In genomic region chr11:19929147-19929546, GRCh38 we compare ENCODE assay signal across 29 cellular contexts.
DNase-seq lines count a peak whose midpoint lies in the region; ATAC-seq and TF ChIP-seq lines count a peak whose summit lies in the region.
"Had no signal": no experiment of that assay in that cellular context is flagged by ENCODE, and none has a peak within 500 bp of the region (broad histone marks: within the 10 kb centered on the region; RNA-seq: fewer than 3 reads in every experiment).

No MANE protein-coding gene starts in this region.

- H3K9me3 ChIP-seq in esophagus muscularis mucosa: no peaks in the 10 kb centered on the region
- no peaks in the 10 kb centered on the region for H3K9me3 ChIP-seq in CD8-positive, alpha-beta T cell (ENCODE audit: low read length)
- H3K9me3 ChIP-seq: BE2C, esophagus squamous epithelium, gastrocnemius medialis, Peyer's patch, testis had no signal

- peak overlapping the region; percentile 47 for H3K27ac Mint-ChIP-seq in osteocyte (ENCODE audit: unreplicated experiment)
- H3K27ac Mint-ChIP-seq in CD8-positive, alpha-beta T cell: no peak overlapping the region
- H3K27ac Mint-ChIP-seq: activated CD8-positive, alpha-beta T cell treated with anti-CD3 and anti-CD28 coated beads, Interleukin-2, amount 10 ng/mL, durations not matched to agents 7 days and 5 days; brain; T-helper 17 cell had no signal

- TF ChIP-seq POLR2A in esophagus muscularis mucosa (IDR thresholded peaks at IDR 0.05; ENCODE audit: low read depth): no peak

- no peak for ATAC-seq in CD8-positive, alpha-beta T cell
- ATAC-seq: activated CD8-positive, alpha-beta T cell treated with anti-CD3 and anti-CD28 coated beads, Interleukin-2, amount 10 ng/mL, durations not matched to agents 7 days and 5 days; gastrocnemius medialis; T-helper 17 cell had no signal

- H3K36me3 ChIP-seq in esophagus muscularis mucosa: peaks cover 4 to 15% (median 11%) of the 10 kb centered on the region in 4 donors
- H3K36me3 ChIP-seq in CD8-positive, alpha-beta T cell (ENCODE audit: insufficient read depth, low read length): no peaks in the 10 kb centered on the region
- H3K36me3 ChIP-seq: BE2C, gastrocnemius medialis had no signal

- in situ Hi-C loops in ACHN (cut with HindIII; ENCODE audit: low pct_ligation_motif_present, low pct_unique_long_range_greater_than_20kb, low sequenced_read_pairs): no loop called here

- intact Hi-C loops in esophagus muscularis mucosa (cut with DNase I): no loop called here
- intact Hi-C loops in CD8-positive, alpha-beta T cell (cut with DNase I, micrococcal nuclease): no loop called here

- H3K36me3 Mint-ChIP-seq in osteocyte (ENCODE audit: unreplicated experiment): peaks cover 4% of the 10 kb centered on the region
- no peaks in the 10 kb centered on the region for H3K36me3 Mint-ChIP-seq in CD8-positive, alpha-beta T cell

- no peaks in the 10 kb centered on the region for H3K27me3 ChIP-seq in esophagus muscularis mucosa
- no peaks in the 10 kb centered on the region for H3K27me3 ChIP-seq in CD8-positive, alpha-beta T cell (ENCODE audit: insufficient read depth, low read length)
- H3K27me3 ChIP-seq: BE2C, esophagus squamous epithelium, gastrocnemius medialis, Peyer's patch, testis had no signal

- peak overlapping the region in 3 of 4 donors; percentile 30 to 63 (median 42) for H3K27ac ChIP-seq in esophagus muscularis mucosa (replicated peaks in 1 of 4)
- H3K27ac ChIP-seq in CD8-positive, alpha-beta T cell (ENCODE audit: low read depth, low read length): no peak overlapping the region
- H3K27ac ChIP-seq: esophagus squamous epithelium, gastrocnemius medialis, Peyer's patch, testis had no signal

- H3K4me1 ChIP-seq in esophagus muscularis mucosa: peaks cover 0 to 58% (median 55%) of the 10 kb centered on the region in 4 donors
- H3K4me1 ChIP-seq in CD8-positive, alpha-beta T cell (ENCODE audit: insufficient read depth, low read length): no peaks in the 10 kb centered on the region
- H3K4me1 ChIP-seq: BE2C, Peyer's patch had no signal

- H3K9me3 Mint-ChIP-seq in osteocyte (ENCODE audit: unreplicated experiment): no peaks in the 10 kb centered on the region
- H3K9me3 Mint-ChIP-seq in CD8-positive, alpha-beta T cell: no peaks in the 10 kb centered on the region
- H3K9me3 Mint-ChIP-seq: brain, H9 had no signal

- DNase-seq in ACHN (peak; percentile 25), M059J (ENCODE audit: low read depth) (peak; percentile 61), esophagus muscularis mucosa (ENCODE audit: extremely low spot score) (no peak), osteocyte (ENCODE audit: extremely low spot score, unreplicated experiment) (no peak), ecto neural progenitor cell (ENCODE audit: low spot score) (no peak), NCI-H1694 treated with DMSO at 0.1 percent for 48 hours (lab: John Stamatoyannopoulos, UW) (no peak), retina (no peak)
- DNase-seq in CD8-positive, alpha-beta T cell: no peak
- DNase-seq: 8988T; activated CD8-positive, alpha-beta T cell treated with anti-CD3 and anti-CD28 coated beads, Interleukin-2, amount 10 ng/mL, durations not matched to agents 7 days and 5 days; activated effector memory CD4-positive, alpha-beta T cell treated with anti-CD3 and anti-CD28 coated beads, Interleukin-2, amount 50 U/mL, for 16 hours; activated T-cell treated with anti-CD3 and anti-CD28 coated beads for 4 hours; BE2C; DND-41; esophagus squamous epithelium; gastrocnemius medialis; H9; hypothalamus; Kasumi-1; kidney; NCI-H524 treated with DMSO at 0.1 percent for 48 hours; occipital lobe; Peyer's patch; stimulated activated CD4-positive, alpha-beta T cell treated with anti-CD3 and anti-CD28 coated beads, Interleukin-12 subunit alpha, Interleukin-12 subunit beta, amount 100 ng/mL, for 4 hours; stimulated activated CD4-positive, alpha-beta T cell treated with anti-CD3 and anti-CD28 coated beads, Interleukin-4, amount 100 ng/mL, for 24 hours; stimulated activated naive CD4-positive, alpha-beta T cell; T-helper 17 cell; testis had no signal

- H3K4me1 Mint-ChIP-seq in osteocyte (ENCODE audit: unreplicated experiment): peaks cover 53% of the 10 kb centered on the region
- H3K4me1 Mint-ChIP-seq in CD8-positive, alpha-beta T cell (ENCODE audit: low read depth): no peaks in the 10 kb centered on the region

- WGBS in esophagus muscularis mucosa: 80% methylated on average over 2 of the region's 2 CpGs

- TF ChIP-seq CTCF in esophagus muscularis mucosa (IDR thresholded peaks at IDR 0.05) (no peak), osteocyte (IDR thresholded peaks at IDR 0.05) (no peak)
- no peak for TF ChIP-seq CTCF in CD8-positive, alpha-beta T cell (IDR thresholded peaks at IDR 0.05)

- H3K4me3 ChIP-seq in esophagus muscularis mucosa: no peak overlapping the region
- H3K4me3 ChIP-seq in CD8-positive, alpha-beta T cell (ENCODE audit: low read depth, low read length): no peak overlapping the region
- H3K4me3 ChIP-seq: esophagus squamous epithelium, gastrocnemius medialis, Peyer's patch, testis had no signal

- H3K27me3 Mint-ChIP-seq in osteocyte (ENCODE audit: unreplicated experiment): no peaks in the 10 kb centered on the region
- peaks cover 8% of the 10 kb centered on the region for H3K27me3 Mint-ChIP-seq in CD8-positive, alpha-beta T cell (ENCODE audit: low read depth)

- TF ChIP-seq EP300 in esophagus muscularis mucosa (IDR thresholded peaks at IDR 0.05): no peak

- CTCF ChIA-PET in CD8-positive, alpha-beta T cell (lab: Charles Lee): interaction anchor here (1.4 kb wide), 1 partner anchor 23 kb away, joined by 4 read pairs; no protein-coding TSS in a partner anchor

- H3K4me3 Mint-ChIP-seq in osteocyte (ENCODE audit: unreplicated experiment): no peak overlapping the region
- H3K4me3 Mint-ChIP-seq in CD8-positive, alpha-beta T cell: no peak overlapping the region
- H3K4me3 Mint-ChIP-seq: activated CD8-positive, alpha-beta T cell treated with anti-CD3 and anti-CD28 coated beads, Interleukin-2, amount 10 ng/mL, durations not matched to agents 7 days and 5 days; brain; H9; T-helper 17 cell had no signal

- POLR2A ChIA-PET in CD8-positive, alpha-beta T cell (lab: Charles Lee): no interaction called here

Comparison
In these comparisons a context has a peak if more than half of its experiments do, and no peak if none do; other contexts are left out.
1. DNase-seq: peak in ACHN (single experiment) and M059J (single experiment); none in esophagus muscularis mucosa (single experiment), osteocyte (single experiment), ecto neural progenitor cell (single experiment), NCI-H1694 treated with DMSO at 0.1 percent for 48 hours (single experiment), retina (single experiment) and CD8-positive, alpha-beta T cell (0 of 7).